In the genomic region with DNA sequence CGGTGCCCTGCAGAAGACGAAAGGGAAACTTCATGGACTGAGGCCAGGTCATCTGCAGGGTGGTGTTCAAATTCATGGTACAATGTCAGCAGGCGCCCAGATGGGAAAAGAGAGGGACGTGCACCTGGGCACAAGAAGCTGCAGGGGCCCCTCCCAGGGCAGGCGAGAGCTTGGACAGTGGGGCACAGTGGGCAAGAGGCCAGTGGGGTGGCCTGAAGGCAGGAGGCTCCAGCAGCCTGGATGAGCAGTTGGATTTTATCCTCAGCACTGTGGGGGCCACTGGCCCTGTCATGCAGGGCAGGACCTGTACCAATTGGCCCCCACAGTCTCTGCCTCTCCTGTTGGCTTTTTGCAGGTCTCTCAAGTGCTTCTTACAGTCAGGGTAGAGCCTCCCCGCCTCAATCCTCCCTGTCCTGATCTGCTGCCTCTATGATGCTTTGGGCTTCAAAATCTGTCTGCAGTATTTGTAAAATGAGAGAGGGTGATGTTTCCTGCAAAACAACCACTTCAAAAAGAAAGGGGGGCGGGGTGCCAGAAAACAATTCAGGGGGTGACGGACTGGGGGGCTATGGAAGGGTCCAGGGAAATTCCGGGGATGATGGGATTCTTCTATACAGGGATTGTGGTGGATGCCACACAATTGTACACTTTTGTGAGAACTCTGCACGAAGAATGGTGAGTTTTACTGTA, we compare ENCODE assay signal across 13 cellular contexts. TPM values are rescaled to one million over a fixed set of nuclear protein-coding genes. Genes with fewer than 3 reads are reported as not detected.
DNase-seq lines count a peak whose midpoint lies in the region; ATAC-seq and TF ChIP-seq lines count a peak whose summit lies in the region.
"Had no signal": no experiment of that assay in that cellular context is flagged by ENCODE, and none has a peak within 500 bp of the region (broad histone marks: within the 10 kb centered on the region; RNA-seq: fewer than 3 reads in every experiment).

No MANE protein-coding gene starts in this region.

- POLR2A ChIA-PET in activated CD4-positive, alpha-beta T cell treated with anti-CD3 and anti-CD28 coated beads for 36 hours (lab: Charles Lee), result interaction anchor here (0.5 kb wide), 1 partner anchor 142 kb away, joined by 3 read pairs; no protein-coding TSS in a partner anchor
- POLR2A ChIA-PET in activated naive CD8-positive, alpha-beta T cell treated with anti-CD3 and anti-CD28 coated beads, Interleukin-2, amount 10 ng/mL, durations not matched to agents 7 days and 5 days (lab: Charles Lee), result interaction anchor here (1.0 to 1.8 kb wide), 2 partner anchors 10 to 220 kb away, joined by 3 to 9 read pairs; no protein-coding TSS in a partner anchor

- DNase-seq in activated CD4-positive, alpha-beta T cell treated with anti-CD3 and anti-CD28 coated beads for 36 hours, result no peak
- DNase-seq in activated CD4-positive, alpha-beta T cell treated with anti-CD3 and anti-CD28 coated beads, Interleukin-2, amount 50 U/mL, for 4 hours, result no peak
- DNase-seq in activated naive CD8-positive, alpha-beta T cell treated with anti-CD3 and anti-CD28 coated beads, Interleukin-2, amount 10 ng/mL, durations not matched to agents 7 days and 5 days, result no peak
- no peak for DNase-seq in neural crest cell (ENCODE audit: low read depth, low spot score)
- DNase-seq in kidney tubule cell (ENCODE audit: low spot score), result no peak
- DNase-seq in SIG-M5 treated with dmso at 0.1 percent for 504 hours (lab: John Stamatoyannopoulos, UW; ENCODE audit: unreplicated experiment), result no peak
- DNase-seq: 8988T; activated CD4-positive, alpha-beta T cell treated with anti-CD3 and anti-CD28 coated beads for 48 hours; esophagus squamous epithelium; NCI-H1417 treated with DMSO at 0.1 percent for 48 hours; PC-9 had no signal

- H3K27me3 Mint-ChIP-seq in activated CD4-positive, alpha-beta T cell treated with anti-CD3 and anti-CD28 coated beads for 36 hours, result no peaks in the 10 kb centered on the region
- no peaks in the 10 kb centered on the region for H3K27me3 Mint-ChIP-seq in IgD-negative memory B cell
- H3K27me3 Mint-ChIP-seq in activated naive CD8-positive, alpha-beta T cell treated with anti-CD3 and anti-CD28 coated beads, Interleukin-2, amount 10 ng/mL, durations not matched to agents 7 days and 5 days, result no peaks in the 10 kb centered on the region
- H3K27me3 Mint-ChIP-seq in neural crest cell (ENCODE audit: low read depth), result peaks cover 3% of the 10 kb centered on the region

- peaks cover 85% of the 10 kb centered on the region for H3K4me1 Mint-ChIP-seq in activated CD4-positive, alpha-beta T cell treated with anti-CD3 and anti-CD28 coated beads for 36 hours
- peaks cover 45 to 55% (median 45%) of the 10 kb centered on the region in 3 donors for H3K4me1 Mint-ChIP-seq in IgD-negative memory B cell
- H3K4me1 Mint-ChIP-seq in activated naive CD8-positive, alpha-beta T cell treated with anti-CD3 and anti-CD28 coated beads, Interleukin-2, amount 10 ng/mL, durations not matched to agents 7 days and 5 days, result peaks cover 59% of the 10 kb centered on the region
- H3K4me1 Mint-ChIP-seq in neural crest cell, result peaks cover 51% of the 10 kb centered on the region

- no peaks in the 10 kb centered on the region for H3K9me3 Mint-ChIP-seq in activated CD4-positive, alpha-beta T cell treated with anti-CD3 and anti-CD28 coated beads for 36 hours (ENCODE audit: low read depth)
- H3K9me3 Mint-ChIP-seq in IgD-negative memory B cell (no peaks in the 10 kb centered on the region), neural crest cell (no peaks in the 10 kb centered on the region)
- H3K9me3 Mint-ChIP-seq in activated naive CD8-positive, alpha-beta T cell treated with anti-CD3 and anti-CD28 coated beads, Interleukin-2, amount 10 ng/mL, durations not matched to agents 7 days and 5 days, result no peaks in the 10 kb centered on the region

- H3K36me3 Mint-ChIP-seq in activated CD4-positive, alpha-beta T cell treated with anti-CD3 and anti-CD28 coated beads for 36 hours (ENCODE audit: low read depth), result peaks cover 3% of the 10 kb centered on the region
- H3K36me3 Mint-ChIP-seq in IgD-negative memory B cell (peaks cover 1% of the 10 kb centered on the region), neural crest cell (ENCODE audit: low read depth) (no peaks in the 10 kb centered on the region)
- H3K36me3 Mint-ChIP-seq in activated naive CD8-positive, alpha-beta T cell treated with anti-CD3 and anti-CD28 coated beads, Interleukin-2, amount 10 ng/mL, durations not matched to agents 7 days and 5 days, result peaks cover 11% of the 10 kb centered on the region

- intact Hi-C loops in activated CD4-positive, alpha-beta T cell treated with anti-CD3 and anti-CD28 coated beads for 36 hours (cut with DNase I, micrococcal nuclease), result loop anchor here in 1 of 2 experiments (2.0 to 5.0 kb wide), 2 partner anchors 559 to 691 kb away; a partner anchor contains a TSS

- peak overlapping the region; percentile 73 for H3K27ac Mint-ChIP-seq in activated CD4-positive, alpha-beta T cell treated with anti-CD3 and anti-CD28 coated beads for 36 hours
- H3K27ac Mint-ChIP-seq in IgD-negative memory B cell (peak overlapping the region; percentile 97 to 99 (median 97)), neural crest cell (ENCODE audit: unreplicated experiment) (no peak overlapping the region)
- peak overlapping the region; percentile 96 for H3K27ac Mint-ChIP-seq in activated naive CD8-positive, alpha-beta T cell treated with anti-CD3 and anti-CD28 coated beads, Interleukin-2, amount 10 ng/mL, durations not matched to agents 7 days and 5 days

- no peak for TF ChIP-seq CTCF in neural crest cell (conservative IDR thresholded peaks at IDR 0.05)

- CTCF ChIA-PET in activated CD4-positive, alpha-beta T cell treated with anti-CD3 and anti-CD28 coated beads for 36 hours (lab: Charles Lee), result no interaction called here

- no peak for ATAC-seq in activated CD4-positive, alpha-beta T cell treated with anti-CD3 and anti-CD28 coated beads for 36 hours
- no peak for ATAC-seq in activated naive CD8-positive, alpha-beta T cell treated with anti-CD3 and anti-CD28 coated beads, Interleukin-2, amount 10 ng/mL, durations not matched to agents 7 days and 5 days (ENCODE audit: low read depth)
- no peak for ATAC-seq in HG03354 (IDR thresholded peaks at IDR 0.05; ENCODE audit: poor library complexity, severe bottlenecking, unreplicated experiment)

- peak overlapping the region; percentile 89 for H3K4me3 Mint-ChIP-seq in activated CD4-positive, alpha-beta T cell treated with anti-CD3 and anti-CD28 coated beads for 36 hours
- H3K4me3 Mint-ChIP-seq in IgD-negative memory B cell (peak overlapping the region; percentile 90 to 99 (median 98)), neural crest cell (peak overlapping the region; percentile 67)
- peak overlapping the region; percentile 90 for H3K4me3 Mint-ChIP-seq in activated naive CD8-positive, alpha-beta T cell treated with anti-CD3 and anti-CD28 coated beads, Interleukin-2, amount 10 ng/mL, durations not matched to agents 7 days and 5 days

RNA-seq across cellular contexts. Expression of a gene that starts 1.7 kb away (rescaled TPM):
- total RNA-seq in activated CD4-positive, alpha-beta T cell treated with anti-CD3 and anti-CD28 coated beads for 36 hours, result 10 to 100 TPM; 16.8 to 27.1 TPM
- 40.9 TPM for polyA plus RNA-seq in IgD-negative memory B cell
- 10 to 100 TPM; 33.6 to 35.6 TPM for total RNA-seq in activated naive CD8-positive, alpha-beta T cell treated with anti-CD3 and anti-CD28 coated beads, Interleukin-2, amount 10 ng/mL, durations not matched to agents 7 days and 5 days
- 26.5 TPM in 2 replicates for total RNA-seq in neural crest cell
